In the genomic region with DNA sequence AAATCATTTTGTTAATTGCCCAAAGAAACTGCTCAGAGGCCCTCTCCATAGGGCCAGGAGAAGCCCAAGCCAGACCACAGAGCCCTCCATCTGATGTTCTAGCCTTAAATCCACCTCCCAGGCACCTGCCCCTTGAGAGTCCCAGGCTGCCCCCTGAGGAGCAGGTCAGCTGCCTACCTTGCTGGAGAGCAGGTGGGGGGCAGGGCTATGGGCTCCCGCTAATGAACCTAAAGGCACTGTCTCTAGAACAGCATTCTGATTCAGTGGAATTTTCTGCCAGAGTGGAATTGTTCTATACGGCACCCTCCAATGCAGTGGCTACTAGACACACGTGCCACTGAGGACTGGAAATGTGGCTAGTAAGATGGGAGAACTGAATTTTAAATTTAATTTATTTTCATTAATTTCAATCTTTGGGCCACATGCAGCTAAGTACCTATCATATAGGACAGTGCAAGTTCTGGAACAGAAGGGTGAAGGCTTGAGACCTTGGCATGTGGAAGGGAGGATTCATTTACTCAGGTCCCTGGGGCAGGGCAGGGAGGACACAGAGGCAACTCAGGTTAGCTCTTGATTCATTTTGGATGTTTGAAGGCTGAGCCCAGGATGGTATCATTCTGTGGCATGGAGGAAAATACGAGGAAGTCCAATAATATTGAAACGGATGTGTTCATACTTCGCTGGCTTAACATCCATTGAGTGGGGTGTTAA, we compare ENCODE assay signal across 11 cellular contexts. TPM values are rescaled to one million over a fixed set of nuclear protein-coding genes. Genes with fewer than 3 reads are reported as not detected.
DNase-seq lines count a peak whose midpoint lies in the region; ATAC-seq, FAIRE-seq and TF ChIP-seq lines count a peak whose summit lies in the region.
"Had no signal": no experiment of that assay in that cellular context is flagged by ENCODE, and none has a peak within 500 bp of the region (broad histone marks: within the 10 kb centered on the region; RNA-seq: fewer than 3 reads in every experiment).

No MANE protein-coding gene starts in this region.

- no peak overlapping the region for H3K27ac ChIP-seq in CD4-positive, CD25-positive, alpha-beta regulatory T cell (ENCODE audit: insufficient read depth, low read length, poor library complexity, severe bottlenecking)
- H3K27ac ChIP-seq in gastroesophageal sphincter (peak overlapping the region; percentile 61 to 100 (median 99)), ovary (peak overlapping the region; percentile 51 to 72)

- intact Hi-C loops in ovary (cut with DNase I) = loop anchor here in 1 of 4 donors (10.0 kb wide), 1 partner anchor 102 kb away; no protein-coding TSS in a partner anchor

- FAIRE-seq in HTR-8/SVneo (lab: Jason Lieb, UNC) = no peak

- no peaks in the 10 kb centered on the region for H3K36me3 Mint-ChIP-seq in CD4-positive, CD25-positive, alpha-beta regulatory T cell

- no peak for TF ChIP-seq CTCF in gastroesophageal sphincter (IDR thresholded peaks at IDR 0.05)
- no peak for TF ChIP-seq CTCF in ovary (IDR thresholded peaks at IDR 0.05)

- peak overlapping the region in 3 of 4 donors; percentile 30 to 67 (median 49) for H3K4me3 Mint-ChIP-seq in CD4-positive, CD25-positive, alpha-beta regulatory T cell

- H3K27ac Mint-ChIP-seq in CD4-positive, CD25-positive, alpha-beta regulatory T cell = no peak overlapping the region

- 80 to 100% methylated on average over 4 of the region's 6 CpGs for WGBS in gastroesophageal sphincter (ENCODE audit: low coverage in 1 of 2), 2 donors
- WGBS in ovary, 3 donors = 80 to 86% (median 84%) methylated on average over 6 of the region's 6 CpGs

- H3K9me3 Mint-ChIP-seq in CD4-positive, CD25-positive, alpha-beta regulatory T cell = no peaks in the 10 kb centered on the region

- H3K9me3 ChIP-seq in CD4-positive, CD25-positive, alpha-beta regulatory T cell (ENCODE audit: control insufficient read depth in 2 of 2, low read length in 2 of 2) = no peaks in the 10 kb centered on the region
- H3K9me3 ChIP-seq in gastroesophageal sphincter (no peaks in the 10 kb centered on the region), ovary (no peaks in the 10 kb centered on the region)

- TF ChIP-seq EP300 in gastroesophageal sphincter (IDR thresholded peaks at IDR 0.05) (no peak), ovary (IDR thresholded peaks at IDR 0.05) (no peak)

- no peak for DNase-seq in CD4-positive, CD25-positive, alpha-beta regulatory T cell
- DNase-seq in M059J (ENCODE audit: low read depth) (peak; percentile 47), ovary (peak in 1 of 5 donors; percentile 9), HTR-8/SVneo (ENCODE audit: insufficient read length, low spot score) (no peak), HT-29 (ENCODE audit: low spot score) (no peak)
- DNase-seq: activated naive CD4-positive, alpha-beta T cell; DMS79; Karpas-422 had no signal

- no peaks in the 10 kb centered on the region for H3K27me3 ChIP-seq in CD4-positive, CD25-positive, alpha-beta regulatory T cell (ENCODE audit: control insufficient read depth, insufficient read depth, low read length)
- H3K27me3 ChIP-seq in gastroesophageal sphincter = no peaks in the 10 kb centered on the region
- no peaks in the 10 kb centered on the region for H3K27me3 ChIP-seq in ovary

- no peak overlapping the region for H3K4me3 ChIP-seq in CD4-positive, CD25-positive, alpha-beta regulatory T cell (ENCODE audit: low read depth, low read length)
- no peak overlapping the region for H3K4me3 ChIP-seq in gastroesophageal sphincter
- H3K4me3 ChIP-seq in ovary = no peak overlapping the region

- H3K4me1 Mint-ChIP-seq in CD4-positive, CD25-positive, alpha-beta regulatory T cell = peaks cover 0 to 28% (median 12%) of the 10 kb centered on the region in 4 donors

- no peaks in the 10 kb centered on the region for H3K36me3 ChIP-seq in CD4-positive, CD25-positive, alpha-beta regulatory T cell (ENCODE audit: control insufficient read depth, insufficient read depth, low read length)
- H3K36me3 ChIP-seq in gastroesophageal sphincter (peaks cover 5 to 92% of the 10 kb centered on the region in 2 donors), ovary (no peaks in the 10 kb centered on the region)

- ATAC-seq in CD4-positive, CD25-positive, alpha-beta regulatory T cell (ENCODE audit: low read depth in 2 of 2) = no peak
- no peak for ATAC-seq in gastroesophageal sphincter
- ATAC-seq in GM18907 (IDR thresholded peaks at IDR 0.05; ENCODE audit: unreplicated experiment) = no peak
- ATAC-seq in HG03457 (IDR thresholded peaks at IDR 0.05; ENCODE audit: unreplicated experiment) = no peak

- peaks cover 13% of the 10 kb centered on the region for H3K27me3 Mint-ChIP-seq in CD4-positive, CD25-positive, alpha-beta regulatory T cell

- peaks cover 15% of the 10 kb centered on the region for H3K4me1 ChIP-seq in CD4-positive, CD25-positive, alpha-beta regulatory T cell (ENCODE audit: control insufficient read depth, insufficient read depth, low read length, poor library complexity, severe bottlenecking)
- peaks cover 28 to 99% (median 86%) of the 10 kb centered on the region in 3 donors for H3K4me1 ChIP-seq in gastroesophageal sphincter
- peaks cover 36% of the 10 kb centered on the region for H3K4me1 ChIP-seq in ovary (ENCODE audit: insufficient read depth)

- TF ChIP-seq POLR2A in gastroesophageal sphincter (IDR thresholded peaks at IDR 0.05) = no peak
- TF ChIP-seq POLR2A in ovary (IDR thresholded peaks at IDR 0.05) = no peak

RNA-seq across cellular contexts. Expression of a gene that starts 11.4 kb away (rescaled TPM):
- not detected for total RNA-seq in CD4-positive, CD25-positive, alpha-beta regulatory T cell
- not detected for polyA plus RNA-seq in CD4-positive, CD25-positive, alpha-beta regulatory T cell
- total RNA-seq in M059J (2014; rRNA removed; shearing (Covaris generic)) = 71.9 and 96.1 TPM in 2 replicates
- total RNA-seq in gastroesophageal sphincter (100 to 1,000 TPM in 3 of 4 donors, 10 to 100 TPM in 1; 93.2 to 226 (median 153) TPM), ovary (10 to 100 TPM; 20.5 to 60.4 (median 44.8) TPM)
- 10 to 100 TPM; 28.7 to 32.9 TPM for polyA plus RNA-seq in ovary
- total RNA-seq in HT-29 (2014; rRNA removed; shearing (Covaris generic)) = 109 and 119 TPM in 2 replicates

Comparison
In these comparisons a context has a peak if more than half of its experiments do, and no peak if none do; other contexts are left out.
1. RNA of a gene that starts 11.4 kb away (total RNA-seq): 93.2 to 226 TPM in gastroesophageal sphincter, 109 to 119 TPM in HT-29, 71.9 to 96.1 TPM in M059J and 20.5 to 60.4 TPM in ovary; not detected in CD4-positive, CD25-positive, alpha-beta regulatory T cell (single experiment); every median in the first group is over 10 times any median in the second.